In the genomic region with DNA sequence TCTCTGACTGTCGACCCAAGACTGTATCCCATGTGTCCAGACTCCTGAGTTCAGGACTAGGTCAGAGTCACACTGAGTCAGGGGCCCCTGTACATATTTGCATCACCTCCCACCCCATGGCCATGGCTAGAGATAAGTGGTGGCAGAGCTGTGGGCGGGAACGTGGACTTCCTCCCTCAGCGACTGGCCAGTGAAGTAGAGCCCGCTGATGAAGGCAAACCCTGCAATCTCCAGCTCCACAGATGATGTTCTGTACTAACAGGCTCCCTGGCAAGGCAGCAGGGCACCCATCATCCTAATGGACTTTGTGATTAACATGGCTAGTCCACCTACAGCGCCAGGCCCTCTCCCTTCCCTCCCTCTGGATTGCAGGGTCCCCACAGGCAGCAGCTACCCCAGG, we compare ENCODE assay signal across 2 cellular contexts.
TF ChIP-seq lines count a peak whose summit lies in the region.

No MANE protein-coding gene starts in this region.

TF ChIP-seq in SK-N-SH, 30 proteins besides CTCF, POLR2A, EP300 and RAD21:
- TF ChIP-seq, protein P1, sequence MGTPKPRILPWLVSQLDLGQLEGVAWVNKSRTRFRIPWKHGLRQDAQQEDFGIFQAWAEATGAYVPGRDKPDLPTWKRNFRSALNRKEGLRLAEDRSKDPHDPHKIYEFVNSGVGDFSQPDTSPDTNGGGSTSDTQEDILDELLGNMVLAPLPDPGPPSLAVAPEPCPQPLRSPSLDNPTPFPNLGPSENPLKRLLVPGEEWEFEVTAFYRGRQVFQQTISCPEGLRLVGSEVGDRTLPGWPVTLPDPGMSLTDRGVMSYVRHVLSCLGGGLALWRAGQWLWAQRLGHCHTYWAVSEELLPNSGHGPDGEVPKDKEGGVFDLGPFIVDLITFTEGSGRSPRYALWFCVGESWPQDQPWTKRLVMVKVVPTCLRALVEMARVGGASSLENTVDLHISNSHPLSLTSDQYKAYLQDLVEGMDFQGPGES (IDR thresholded peaks at IDR 0.05; ENCODE audit: low read depth, low read length): no peak
- TF ChIP-seq TAF1 (IDR thresholded peaks at IDR 0.05; ENCODE audit: borderline replicate concordance, low read depth, low read length): no peak

TF ChIP-seq in SK-N-SH treated with all-trans-retinoic acid at 6 μM for 48 hours, 23 proteins besides CTCF, POLR2A, EP300 and RAD21 (continued from another document):
- TF ChIP-seq, protein P2, sequence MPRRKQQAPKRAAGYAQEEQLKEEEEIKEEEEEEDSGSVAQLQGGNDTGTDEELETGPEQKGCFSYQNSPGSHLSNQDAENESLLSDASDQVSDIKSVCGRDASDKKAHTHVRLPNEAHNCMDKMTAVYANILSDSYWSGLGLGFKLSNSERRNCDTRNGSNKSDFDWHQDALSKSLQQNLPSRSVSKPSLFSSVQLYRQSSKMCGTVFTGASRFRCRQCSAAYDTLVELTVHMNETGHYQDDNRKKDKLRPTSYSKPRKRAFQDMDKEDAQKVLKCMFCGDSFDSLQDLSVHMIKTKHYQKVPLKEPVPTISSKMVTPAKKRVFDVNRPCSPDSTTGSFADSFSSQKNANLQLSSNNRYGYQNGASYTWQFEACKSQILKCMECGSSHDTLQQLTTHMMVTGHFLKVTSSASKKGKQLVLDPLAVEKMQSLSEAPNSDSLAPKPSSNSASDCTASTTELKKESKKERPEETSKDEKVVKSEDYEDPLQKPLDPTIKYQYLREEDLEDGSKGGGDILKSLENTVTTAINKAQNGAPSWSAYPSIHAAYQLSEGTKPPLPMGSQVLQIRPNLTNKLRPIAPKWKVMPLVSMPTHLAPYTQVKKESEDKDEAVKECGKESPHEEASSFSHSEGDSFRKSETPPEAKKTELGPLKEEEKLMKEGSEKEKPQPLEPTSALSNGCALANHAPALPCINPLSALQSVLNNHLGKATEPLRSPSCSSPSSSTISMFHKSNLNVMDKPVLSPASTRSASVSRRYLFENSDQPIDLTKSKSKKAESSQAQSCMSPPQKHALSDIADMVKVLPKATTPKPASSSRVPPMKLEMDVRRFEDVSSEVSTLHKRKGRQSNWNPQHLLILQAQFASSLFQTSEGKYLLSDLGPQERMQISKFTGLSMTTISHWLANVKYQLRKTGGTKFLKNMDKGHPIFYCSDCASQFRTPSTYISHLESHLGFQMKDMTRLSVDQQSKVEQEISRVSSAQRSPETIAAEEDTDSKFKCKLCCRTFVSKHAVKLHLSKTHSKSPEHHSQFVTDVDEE (CRISPR knock-in tag; IDR thresholded peaks at IDR 0.05): no peak
- no peak for TF ChIP-seq TCF4 (CRISPR knock-in tag; IDR thresholded peaks at IDR 0.05; ENCODE audit: borderline replicate concordance)
